Comparison of ENCODE assay signal across 7 cellular contexts in the genomic region with DNA sequence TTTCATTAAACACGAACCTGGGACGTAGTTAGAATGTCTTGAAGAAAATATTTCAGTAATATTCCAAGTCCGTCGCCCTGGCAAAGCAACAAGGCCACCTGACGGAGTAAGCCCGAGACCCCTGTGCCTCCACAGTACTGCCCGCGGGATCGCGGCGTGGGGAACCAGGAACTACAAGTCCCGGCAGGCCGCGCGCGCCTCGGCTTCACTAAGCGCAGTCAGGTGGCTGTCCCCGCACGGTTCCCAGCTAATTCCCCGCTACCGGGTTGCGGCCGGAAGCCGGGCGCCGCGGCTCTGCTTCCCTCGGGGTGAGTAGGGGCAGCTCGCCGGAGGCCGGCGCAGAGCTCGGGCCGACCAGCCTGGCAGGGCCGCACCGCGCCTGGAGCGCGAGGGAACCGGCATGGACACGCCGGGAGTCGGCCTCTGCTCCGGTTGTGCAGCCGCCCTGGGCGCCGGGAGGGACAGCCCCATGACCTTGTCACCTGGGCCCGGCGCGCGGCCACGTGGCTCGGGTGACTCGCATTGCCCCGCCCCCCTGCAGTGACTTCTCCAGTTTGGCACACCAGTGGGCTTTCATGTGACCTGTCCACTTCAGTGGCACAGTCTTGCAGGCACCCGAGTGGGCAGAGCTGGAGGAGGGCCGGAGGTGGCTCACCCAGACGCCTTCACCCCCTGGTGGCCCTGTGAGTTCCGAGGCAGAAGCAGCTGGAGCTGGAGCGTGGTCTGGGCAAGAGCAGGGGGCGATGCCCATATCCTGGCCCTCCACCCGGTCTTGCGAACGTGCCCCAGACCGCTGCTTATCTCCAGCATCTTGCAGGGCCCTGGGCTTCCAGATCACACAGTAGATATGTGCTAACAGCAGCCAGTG. TPM values are rescaled to one million over a fixed set of nuclear protein-coding genes. Genes with fewer than 3 reads are reported as not detected.
DNase-seq lines count a peak whose midpoint lies in the region; ATAC-seq, FAIRE-seq and TF ChIP-seq lines count a peak whose summit lies in the region.

A gene with protein sequence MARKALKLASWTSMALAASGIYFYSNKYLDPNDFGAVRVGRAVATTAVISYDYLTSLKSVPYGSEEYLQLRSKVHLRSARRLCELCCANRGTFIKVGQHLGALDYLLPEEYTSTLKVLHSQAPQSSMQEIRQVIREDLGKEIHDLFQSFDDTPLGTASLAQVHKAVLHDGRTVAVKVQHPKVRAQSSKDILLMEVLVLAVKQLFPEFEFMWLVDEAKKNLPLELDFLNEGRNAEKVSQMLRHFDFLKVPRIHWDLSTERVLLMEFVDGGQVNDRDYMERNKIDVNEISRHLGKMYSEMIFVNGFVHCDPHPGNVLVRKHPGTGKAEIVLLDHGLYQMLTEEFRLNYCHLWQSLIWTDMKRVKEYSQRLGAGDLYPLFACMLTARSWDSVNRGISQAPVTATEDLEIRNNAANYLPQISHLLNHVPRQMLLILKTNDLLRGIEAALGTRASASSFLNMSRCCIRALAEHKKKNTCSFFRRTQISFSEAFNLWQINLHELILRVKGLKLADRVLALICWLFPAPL (plus strand): TSS at position 247 of the 868 bp plus-strand sequence. CDS start 18,870 bp downstream, outside the sequence.

- H3K9me3 ChIP-seq in astrocyte (ENCODE audit: insufficient read depth, low read depth, low read length), result no peaks in the 10 kb centered on the region

- peaks cover 3% of the 10 kb centered on the region for H3K27me3 Mint-ChIP-seq in T-helper 2 cell treated with Interferon-gamma antibody and Interleukin-4, amounts not matched to agents 5 μg/mL and 100 μg/mL, for 36 hours (ENCODE audit: low read depth)
- H3K27me3 Mint-ChIP-seq in astrocyte (ENCODE audit: low read depth, unreplicated experiment), result no peaks in the 10 kb centered on the region

- peaks cover 3% of the 10 kb centered on the region for H3K4me1 Mint-ChIP-seq in T-helper 2 cell treated with Interferon-gamma antibody and Interleukin-4, amounts not matched to agents 5 μg/mL and 100 μg/mL, for 36 hours (ENCODE audit: low read depth)
- peaks cover 9% of the 10 kb centered on the region for H3K4me1 Mint-ChIP-seq in astrocyte (ENCODE audit: low read depth, unreplicated experiment)

- H3K9ac ChIP-seq in astrocyte (ENCODE audit: low read length), result peak within 1 kb of the TSS; percentile 82

- H3K4me3 Mint-ChIP-seq in T-helper 2 cell treated with Interferon-gamma antibody and Interleukin-4, amounts not matched to agents 5 μg/mL and 100 μg/mL, for 36 hours, result peak within 1 kb of the TSS; percentile 87
- peak within 1 kb of the TSS; percentile 89 for H3K4me3 Mint-ChIP-seq in astrocyte (ENCODE audit: unreplicated experiment)

- peaks cover 3% of the 10 kb centered on the region for H3K4me1 ChIP-seq in astrocyte (ENCODE audit: insufficient read depth, low read length)

- H3K27me3 ChIP-seq in astrocyte (ENCODE audit: insufficient read depth, low read length), result no peaks in the 10 kb centered on the region

- H3K27ac Mint-ChIP-seq in T-helper 2 cell treated with Interferon-gamma antibody and Interleukin-4, amounts not matched to agents 5 μg/mL and 100 μg/mL, for 36 hours, result peak within 1 kb of the TSS; percentile 77
- peak within 1 kb of the TSS; percentile 62 for H3K27ac Mint-ChIP-seq in astrocyte (ENCODE audit: unreplicated experiment)

- peak within 1 kb of the TSS; percentile 82 for H3K4me3 ChIP-seq in astrocyte (ENCODE audit: insufficient read depth, low read depth, low read length)

- no peaks in the 10 kb centered on the region for H3K36me3 ChIP-seq in astrocyte (ENCODE audit: insufficient read depth, low read length)

- no peak for TF ChIP-seq CTCF in astrocyte (IDR thresholded peaks at IDR 0.05; ENCODE audit: insufficient read depth, low read depth, low read length)

- no peak for FAIRE-seq in astrocyte (lab: Jason Lieb, UNC)

- peak within 1 kb of the TSS; percentile 94 for H3K4me2 ChIP-seq in astrocyte (ENCODE audit: low read length)

- H3K9me3 Mint-ChIP-seq in T-helper 2 cell treated with Interferon-gamma antibody and Interleukin-4, amounts not matched to agents 5 μg/mL and 100 μg/mL, for 36 hours, result no peaks in the 10 kb centered on the region
- H3K9me3 Mint-ChIP-seq in astrocyte (ENCODE audit: unreplicated experiment), result no peaks in the 10 kb centered on the region

- no peaks in the 10 kb centered on the region for H3K79me2 ChIP-seq in astrocyte (ENCODE audit: insufficient read depth, low read length)

- ATAC-seq in GM18502 (IDR thresholded peaks at IDR 0.05; ENCODE audit: poor library complexity, unreplicated experiment), result peak; percentile 96
- ATAC-seq in HG02938 (IDR thresholded peaks at IDR 0.05; ENCODE audit: unreplicated experiment), result peak; percentile 94

- peak within 1 kb of the TSS; percentile 57 for H3K27ac ChIP-seq in astrocyte (ENCODE audit: low read depth, low read length)

- H2AFZ ChIP-seq in astrocyte (ENCODE audit: low read depth, low read length), result peak within 1 kb of the TSS; percentile 99

- no peaks in the 10 kb centered on the region for H3K36me3 Mint-ChIP-seq in T-helper 2 cell treated with Interferon-gamma antibody and Interleukin-4, amounts not matched to agents 5 μg/mL and 100 μg/mL, for 36 hours (ENCODE audit: low read depth)
- no peaks in the 10 kb centered on the region for H3K36me3 Mint-ChIP-seq in astrocyte (ENCODE audit: low read depth, unreplicated experiment)

- DNase-seq in NCI-H1694 treated with DMSO at 0.1 percent for 48 hours (lab: John Stamatoyannopoulos, UW) (peak; percentile 96), astrocyte (ENCODE audit: low read depth) (peak; percentile 64), hepatic stellate cell (ENCODE audit: low spot score) (peak; percentile 83), retina (peak; percentile 96)
- DNase-seq in T-helper 2 cell treated with Interferon-gamma antibody and Interleukin-4, amounts not matched to agents 5 μg/mL and 100 μg/mL, for 36 hours (ENCODE audit: low spot score), result peak; percentile 87

- no peaks in the 10 kb centered on the region for H4K20me1 ChIP-seq in astrocyte (ENCODE audit: insufficient read depth, low read length)

RNA-seq across cellular contexts. Expression of the gene that starts here (rescaled TPM):
- total RNA-seq in astrocyte, result 5.8 and 6.6 TPM in 2 replicates

Comparison
In these comparisons a context has a peak if more than half of its experiments do, and no peak if none do; other contexts are left out.
1. Peak in every context shown above with its lines: DNase-seq, ATAC-seq, H3K4me3 ChIP-seq and H3K27ac ChIP-seq.